Comparison of ENCODE assay signal across 31 cellular contexts in the genomic region with DNA sequence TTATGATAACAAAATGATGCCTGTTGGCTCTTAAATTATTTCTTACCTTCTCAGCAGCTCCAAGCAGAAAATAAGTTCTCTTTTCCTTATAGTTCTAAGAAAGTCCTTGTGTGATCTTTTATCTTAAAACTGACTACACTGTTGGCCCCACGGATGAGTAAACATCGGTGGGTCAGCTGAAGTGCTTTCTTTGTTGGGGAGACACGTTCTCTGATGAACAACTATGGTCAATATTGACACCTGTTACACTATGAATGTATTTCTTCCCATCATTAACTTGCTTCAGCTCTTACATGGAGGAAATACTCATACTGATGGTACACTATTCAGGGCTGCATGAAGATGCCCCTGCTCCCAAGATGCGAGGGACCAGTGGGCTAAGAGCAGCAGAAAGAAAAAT.
"Had no signal": no experiment of that assay in that cellular context is flagged by ENCODE, and none has a peak within 500 bp of the region (broad histone marks: within the 10 kb centered on the region; RNA-seq: fewer than 3 reads in every experiment).

No MANE protein-coding gene starts in this region.

- H3K9me3 ChIP-seq: adrenal gland, body of pancreas, breast epithelium had no signal

- H3K27ac Mint-ChIP-seq: activated B cell treated with CpG ODN at 0.5 μM for 24 hours; activated CD4-positive, alpha-beta memory T cell treated with anti-CD3 and anti-CD28 coated beads for 36 hours; activated CD4-positive, alpha-beta T cell treated with anti-CD3 and anti-CD28 coated beads, Interleukin-2, amount 10 ng/mL, durations not matched to agents 24 days and 14 days; activated CD8-positive, alpha-beta T cell treated with anti-CD3 and anti-CD28 coated beads for 36 hours; activated naive CD4-positive, alpha-beta T cell treated with anti-CD3 and anti-CD28 coated beads for 36 hours; activated naive CD8-positive, alpha-beta T cell treated with anti-CD3 and anti-CD28 coated beads for 36 hours; activated T-cell treated with anti-CD3 and anti-CD28 coated beads, Interleukin-2, amount 50 U/mL, for 72 hours; activated T-helper 1 cell treated with anti-CD3 and anti-CD28 coated beads, Interleukin-12 subunit alpha, Interleukin-12 subunit beta, Interleukin-2, Interleukin-4 antibody, amounts not matched to agents 30 ng/mL and 10 ng/mL and 1 ng/mL, durations not matched to agents 14 hours and 24 hours and 36 hours; activated T-helper 17 cell treated with anti-CD3 and anti-CD28 coated beads, Interleukin-2, amount 50 U/mL, for 72 hours; T-helper 17 cell had no signal

- H3K36me3 Mint-ChIP-seq: activated CD4-positive, alpha-beta memory T cell treated with anti-CD3 and anti-CD28 coated beads for 36 hours; activated naive CD4-positive, alpha-beta T cell treated with anti-CD3 and anti-CD28 coated beads, Interleukin-2, amount 50 U/mL, for 72 hours; activated naive CD8-positive, alpha-beta T cell treated with anti-CD3 and anti-CD28 coated beads for 36 hours had no signal

- H3K27me3 ChIP-seq: adrenal gland, body of pancreas, brain microvascular endothelial cell, breast epithelium had no signal

- H3K4me1 ChIP-seq: adrenal gland, body of pancreas, breast epithelium had no signal

- H3K36me3 ChIP-seq: adrenal gland, brain microvascular endothelial cell, breast epithelium had no signal

- H3K27ac ChIP-seq: adrenal gland, body of pancreas, brain microvascular endothelial cell, breast epithelium, VCaP had no signal

- DNase-seq: activated B cell treated with CpG ODN at 0.5 μM for 24 hours; activated CD4-positive, alpha-beta memory T cell treated with anti-CD3 and anti-CD28 coated beads for 36 hours; activated CD4-positive, alpha-beta T cell treated with anti-CD3 and anti-CD28 coated beads for 4 hours; activated CD4-positive, alpha-beta T cell treated with anti-CD3 and anti-CD28 coated beads, Interleukin-2, amount 10 ng/mL, durations not matched to agents 24 days and 14 days; activated CD4-positive, alpha-beta T cell treated with anti-CD3 and anti-CD28 coated beads, Interleukin-2, amount 50 U/mL, for 1 hour; activated CD4-positive, alpha-beta T cell treated with anti-CD3 and anti-CD28 coated beads, Interleukin-2, amount 50 U/mL, for 4 hours; activated CD4-positive, CD25-positive, alpha-beta regulatory T cell treated with anti-CD3 and anti-CD28 coated beads, Interleukin-2, amount 50 U/mL, for 72 hours; activated CD8-positive, alpha-beta memory T cell treated with anti-CD3 and anti-CD28 coated beads, Interleukin-2, amount 50 U/mL, for 4 hours; activated CD8-positive, alpha-beta T cell treated with anti-CD3 and anti-CD28 coated beads for 36 hours; activated effector memory CD4-positive, alpha-beta T cell treated with anti-CD3 and anti-CD28 coated beads, Interleukin-2, amount 50 U/mL, for 16 hours; activated gamma-delta T cell treated with Interleukin-2 at 50 U/mL for 16 hours; activated naive CD4-positive, alpha-beta T cell; activated naive CD4-positive, alpha-beta T cell treated with anti-CD3 and anti-CD28 coated beads for 36 hours; activated naive CD4-positive, alpha-beta T cell treated with anti-CD3 and anti-CD28 coated beads, Interleukin-2, amount 50 U/mL, for 16 hours; activated naive CD8-positive, alpha-beta T cell treated with anti-CD3 and anti-CD28 coated beads for 36 hours; activated T-cell treated with anti-CD3 and anti-CD28 coated beads for 4 hours; activated T-cell treated with anti-CD3 and anti-CD28 coated beads, Interleukin-2, amount 50 U/mL, for 1 hour; activated T-cell treated with anti-CD3 and anti-CD28 coated beads, Interleukin-2, amount 50 U/mL, for 4 hours; activated T-cell treated with anti-CD3 and anti-CD28 coated beads, Interleukin-2, amount 50 U/mL, for 72 hours; adrenal gland; amniotic stem cell; aorta; body of pancreas; brain microvascular endothelial cell; central memory CD4-positive, alpha-beta T cell; T-helper 17 cell had no signal

- H3K4me3 ChIP-seq: adrenal gland, body of pancreas, breast epithelium had no signal

- ATAC-seq: activated CD8-positive, alpha-beta T cell treated with anti-CD3 and anti-CD28 coated beads for 36 hours; activated naive CD4-positive, alpha-beta T cell treated with anti-CD3 and anti-CD28 coated beads, Interleukin-2, amount 50 U/mL, for 72 hours; activated T-cell treated with anti-CD3 and anti-CD28 coated beads, Interleukin-2, amount 50 U/mL, for 4 hours; activated T-cell treated with anti-CD3 and anti-CD28 coated beads, Interleukin-2, amount 50 U/mL, for 72 hours; activated T-helper 17 cell treated with anti-CD3 and anti-CD28 coated beads, Interleukin-2, amount 50 U/mL, for 72 hours; body of pancreas; T-helper 17 cell had no signal

- H3K27me3 Mint-ChIP-seq: activated B cell treated with CpG ODN at 0.5 μM for 24 hours; activated naive CD8-positive, alpha-beta T cell treated with anti-CD3 and anti-CD28 coated beads for 36 hours had no signal

- H3K4me1 Mint-ChIP-seq: activated B cell treated with CpG ODN at 0.5 μM for 24 hours; activated CD4-positive, alpha-beta T cell treated with anti-CD3 and anti-CD28 coated beads, Interleukin-2, amount 10 ng/mL, durations not matched to agents 24 days and 14 days; activated naive CD8-positive, alpha-beta T cell treated with anti-CD3 and anti-CD28 coated beads for 36 hours; activated T-helper 17 cell treated with anti-CD3 and anti-CD28 coated beads, Interleukin-2, amount 50 U/mL, for 72 hours; T-helper 17 cell had no signal

- H3K9me3 Mint-ChIP-seq: activated B cell treated with CpG ODN at 0.5 μM for 24 hours; activated CD4-positive, alpha-beta memory T cell treated with anti-CD3 and anti-CD28 coated beads for 36 hours; activated CD4-positive, alpha-beta T cell treated with anti-CD3 and anti-CD28 coated beads, Interleukin-2, amount 10 ng/mL, durations not matched to agents 24 days and 14 days; activated CD8-positive, alpha-beta T cell treated with anti-CD3 and anti-CD28 coated beads for 36 hours; activated naive CD4-positive, alpha-beta T cell treated with anti-CD3 and anti-CD28 coated beads for 36 hours; activated naive CD4-positive, alpha-beta T cell treated with anti-CD3 and anti-CD28 coated beads, Interleukin-2, amount 50 U/mL, for 72 hours; activated naive CD8-positive, alpha-beta T cell treated with anti-CD3 and anti-CD28 coated beads for 36 hours; activated T-cell treated with anti-CD3 and anti-CD28 coated beads, Interleukin-2, amount 50 U/mL, for 4 hours; activated T-cell treated with anti-CD3 and anti-CD28 coated beads, Interleukin-2, amount 50 U/mL, for 72 hours; activated T-helper 1 cell treated with anti-CD3 and anti-CD28 coated beads, Interleukin-12 subunit alpha, Interleukin-12 subunit beta, Interleukin-2, Interleukin-4 antibody, amounts not matched to agents 30 ng/mL and 10 ng/mL and 1 ng/mL, durations not matched to agents 14 hours and 24 hours and 36 hours; activated T-helper 17 cell treated with anti-CD3 and anti-CD28 coated beads, Interleukin-2, amount 50 U/mL, for 72 hours had no signal

- H3K4me3 Mint-ChIP-seq: activated B cell treated with CpG ODN at 0.5 μM for 24 hours; activated CD4-positive, alpha-beta memory T cell treated with anti-CD3 and anti-CD28 coated beads for 36 hours; activated CD4-positive, alpha-beta T cell treated with anti-CD3 and anti-CD28 coated beads, Interleukin-2, amount 10 ng/mL, durations not matched to agents 24 days and 14 days; activated CD8-positive, alpha-beta T cell treated with anti-CD3 and anti-CD28 coated beads for 36 hours; activated naive CD4-positive, alpha-beta T cell treated with anti-CD3 and anti-CD28 coated beads for 36 hours; activated naive CD8-positive, alpha-beta T cell treated with anti-CD3 and anti-CD28 coated beads for 36 hours; activated T-cell treated with anti-CD3 and anti-CD28 coated beads, Interleukin-2, amount 50 U/mL, for 4 hours; activated T-cell treated with anti-CD3 and anti-CD28 coated beads, Interleukin-2, amount 50 U/mL, for 72 hours; activated T-helper 1 cell treated with anti-CD3 and anti-CD28 coated beads, Interleukin-12 subunit alpha, Interleukin-12 subunit beta, Interleukin-2, Interleukin-4 antibody, amounts not matched to agents 30 ng/mL and 10 ng/mL and 1 ng/mL, durations not matched to agents 14 hours and 24 hours and 36 hours; activated T-helper 17 cell treated with anti-CD3 and anti-CD28 coated beads, Interleukin-2, amount 50 U/mL, for 72 hours; T-helper 17 cell had no signal
